Comparison of ENCODE assay signal across 8 cellular contexts in the genomic region with DNA sequence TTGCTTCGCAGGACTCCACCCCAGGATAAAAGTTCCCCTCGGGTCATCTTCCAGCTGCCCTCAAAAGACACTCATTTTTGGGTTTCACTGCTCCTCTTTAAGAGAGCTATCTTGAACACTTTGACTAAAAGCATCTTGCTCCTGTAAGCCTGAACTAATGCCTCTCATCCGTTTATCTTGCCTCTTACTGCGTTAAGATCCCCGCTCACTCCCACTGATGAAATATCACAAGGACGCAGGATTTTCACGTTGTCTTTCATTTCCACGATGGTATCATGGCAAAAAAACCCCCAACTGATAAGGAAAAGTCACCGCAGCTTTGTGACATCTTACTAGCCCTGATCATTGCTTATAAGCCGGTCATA. TPM values are rescaled to one million over a fixed set of nuclear protein-coding genes. Genes with fewer than 3 reads are reported as not detected.
DNase-seq lines count a peak whose midpoint lies in the region; ATAC-seq and TF ChIP-seq lines count a peak whose summit lies in the region.

No MANE protein-coding gene starts in this region.

- H3K9me3 ChIP-seq in HUES64 (ENCODE audit: insufficient read depth, low read depth, low read length): no peaks in the 10 kb centered on the region

- H3K4me1 Mint-ChIP-seq in chondrocyte (ENCODE audit: low read depth): peaks cover 34% of the 10 kb centered on the region
- H3K4me1 Mint-ChIP-seq in naive B cell: peaks cover 9 to 24% (median 23%) of the 10 kb centered on the region in 3 donors

- DNase-seq in AG10803 (ENCODE audit: low read depth) (no peak), chondrocyte (ENCODE audit: low spot score) (no peak), naive B cell (no peak), mesenteric fat pad (ENCODE audit: low spot score) (no peak)
- DNase-seq in stimulated activated naive CD4-positive, alpha-beta T cell treated with Interleukin-2 at 50 U/mL for 16 hours (lab: John Stamatoyannopoulos, UW): no peak

- H3K9ac ChIP-seq in HUES64 (ENCODE audit: low read depth, low read length): no peak overlapping the region

- ATAC-seq in naive B cell (ENCODE audit: low read depth in 2 of 2) (no peak), GM18502 (IDR thresholded peaks at IDR 0.05; ENCODE audit: poor library complexity, unreplicated experiment) (no peak), HG02970 (IDR thresholded peaks at IDR 0.05; ENCODE audit: low FRiP score, unreplicated experiment) (no peak)

- peak overlapping the region; percentile 72 for H3K27ac Mint-ChIP-seq in chondrocyte (ENCODE audit: unreplicated experiment)
- peak overlapping the region in 4 of 6 donors; percentile 56 to 91 (median 88) for H3K27ac Mint-ChIP-seq in naive B cell

- H3K27me3 Mint-ChIP-seq in chondrocyte (ENCODE audit: low read depth) (no peaks in the 10 kb centered on the region), naive B cell (no peaks in the 10 kb centered on the region)

- H3K4me3 ChIP-seq in AG10803 (ENCODE audit: low read length) (peak overlapping the region; percentile 75), HUES64 (ENCODE audit: low read length) (peak overlapping the region; percentile 85)

- H3K27ac ChIP-seq in HUES64 (ENCODE audit: low read depth, low read length): no peak overlapping the region

- H3K4me1 ChIP-seq in HUES64 (ENCODE audit: insufficient read depth, low read length): 0 out of 2 replicates have a peak, but pooled peaks cover 7% of the 10 kb centered on the region

- H3K27me3 ChIP-seq in HUES64 (ENCODE audit: insufficient read depth, low read length): peaks cover 17% of the 10 kb centered on the region

- H3K36me3 ChIP-seq in HUES64 (ENCODE audit: insufficient read depth, low read length): no peaks in the 10 kb centered on the region

- H3K36me3 Mint-ChIP-seq in chondrocyte (ENCODE audit: low read depth) (peaks cover 5% of the 10 kb centered on the region), naive B cell (peaks cover 0 to 9% of the 10 kb centered on the region in 2 donors)

- H3K4me3 Mint-ChIP-seq in chondrocyte (ENCODE audit: unreplicated experiment) (peak overlapping the region; percentile 98), naive B cell (peak overlapping the region; percentile 88 to 99 (median 92))

- no peak for TF ChIP-seq CTCF in AG10803 (conservative IDR thresholded peaks at IDR 0.05; ENCODE audit: low read length)
- TF ChIP-seq CTCF in chondrocyte (IDR thresholded peaks at IDR 0.05): no peak

- H3K9me3 Mint-ChIP-seq in chondrocyte (ENCODE audit: low read depth) (no peaks in the 10 kb centered on the region), naive B cell (peaks cover 0 to 3% (median 0%) of the 10 kb centered on the region in 7 donors)

- WGBS in HUES64: 24% methylated on average over 10 of the region's 10 CpGs

RNA-seq across cellular contexts. Expression of gene ACSL4, which starts 0.6 kb away (rescaled TPM):
- polyA plus RNA-seq in HUES64 (2013, experiment 1 of 2): 39.9 TPM
- 44.1 TPM for polyA plus RNA-seq in HUES64 (2013, experiment 2 of 2)
- total RNA-seq in chondrocyte: 63.3 to 65.5 TPM (median 64.5 TPM) in 3 replicates
- 10 to 100 TPM in 2 of 6 donors, 1 to 10 TPM in 4; 5.4 to 12.6 (median 9.3) TPM for polyA plus RNA-seq in naive B cell (ENCODE audit: low read depth in 6 of 6)
- total RNA-seq in mesenteric fat pad: 155 TPM
